Comparison of ENCODE assay signal across 19 cellular contexts in the genomic region with DNA sequence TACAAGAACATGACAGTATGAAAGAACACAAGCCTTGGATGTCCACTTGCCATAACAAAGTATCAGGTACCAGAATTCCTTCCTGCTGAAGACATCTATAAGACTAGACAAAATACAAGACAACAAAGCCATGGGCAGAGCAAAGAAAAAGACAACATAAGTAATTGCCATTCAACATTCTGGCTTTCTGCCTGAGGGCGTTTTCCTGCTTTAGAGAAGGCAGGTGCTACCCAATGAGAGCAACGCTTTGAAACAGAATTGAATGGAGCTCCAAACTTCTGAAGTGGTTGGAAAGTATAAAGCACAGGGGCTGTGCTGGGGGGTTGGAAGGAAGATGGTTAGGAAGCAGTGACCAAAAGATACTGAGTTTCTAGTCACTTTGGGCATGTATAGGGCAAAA. TPM values are rescaled to one million over a fixed set of nuclear protein-coding genes. Genes with fewer than 3 reads are reported as not detected.
"Had no signal": no experiment of that assay in that cellular context is flagged by ENCODE, and none has a peak within 500 bp of the region (broad histone marks: within the 10 kb centered on the region; RNA-seq: fewer than 3 reads in every experiment).

No MANE protein-coding gene starts in this region.

- H3K27me3 ChIP-seq: heart right ventricle, spleen, thyroid gland had no signal

- H3K27ac ChIP-seq: spleen, thyroid gland had no signal

- H3K4me3 Mint-ChIP-seq: activated CD4-positive, alpha-beta memory T cell treated with anti-CD3 and anti-CD28 coated beads, Interleukin-2, amount 10 ng/mL, durations not matched to agents 7 days and 5 days; activated CD4-positive, alpha-beta T cell treated with anti-CD3 and anti-CD28 coated beads, Interleukin-2, amount 10 ng/mL, durations not matched to agents 24 days and 14 days; activated CD8-positive, alpha-beta memory T cell treated with anti-CD3 and anti-CD28 coated beads, Interleukin-2, amount 10 ng/mL, durations not matched to agents 7 days and 5 days; memory B cell had no signal

- H3K9me3 ChIP-seq: thyroid gland had no signal

- H3K36me3 Mint-ChIP-seq: activated CD8-positive, alpha-beta memory T cell treated with anti-CD3 and anti-CD28 coated beads, Interleukin-2, amount 10 ng/mL, durations not matched to agents 7 days and 5 days had no signal

- H3K27ac Mint-ChIP-seq: activated CD4-positive, alpha-beta memory T cell treated with anti-CD3 and anti-CD28 coated beads, Interleukin-2, amount 10 ng/mL, durations not matched to agents 7 days and 5 days; activated CD4-positive, alpha-beta T cell treated with anti-CD3 and anti-CD28 coated beads, Interleukin-2, amount 10 ng/mL, durations not matched to agents 24 days and 14 days; activated CD8-positive, alpha-beta memory T cell treated with anti-CD3 and anti-CD28 coated beads, Interleukin-2, amount 10 ng/mL, durations not matched to agents 7 days and 5 days; activated naive CD4-positive, alpha-beta T cell treated with anti-CD3 and anti-CD28 coated beads, Interleukin-2, amount 50 U/mL, for 72 hours; memory B cell had no signal

- H3K27me3 Mint-ChIP-seq: activated CD8-positive, alpha-beta memory T cell treated with anti-CD3 and anti-CD28 coated beads, Interleukin-2, amount 10 ng/mL, durations not matched to agents 7 days and 5 days; memory B cell had no signal

- H3K9me3 Mint-ChIP-seq: activated CD4-positive, alpha-beta memory T cell treated with anti-CD3 and anti-CD28 coated beads, Interleukin-2, amount 10 ng/mL, durations not matched to agents 7 days and 5 days had no signal

- DNase-seq: activated CD4-positive, alpha-beta memory T cell treated with anti-CD3 and anti-CD28 coated beads, Interleukin-2, amount 10 ng/mL, durations not matched to agents 7 days and 5 days; activated CD4-positive, alpha-beta T cell treated with anti-CD3 and anti-CD28 coated beads, Interleukin-2, amount 10 ng/mL, durations not matched to agents 24 days and 14 days; activated CD8-positive, alpha-beta memory T cell treated with anti-CD3 and anti-CD28 coated beads, Interleukin-2, amount 10 ng/mL, durations not matched to agents 7 days and 5 days; activated gamma-delta T cell; activated T-cell treated with anti-CD3 and anti-CD28 coated beads for 4 hours; central memory CD4-positive, alpha-beta T cell; dermis blood vessel endothelial cell; effector CD8-positive, alpha-beta T cell; heart right ventricle; left colon; nucleus accumbens; spleen; stimulated activated CD4-positive, alpha-beta T cell treated with anti-CD3 and anti-CD28 coated beads, Interleukin-4, amount 100 ng/mL, for 1 hour; stimulated activated naive CD4-positive, alpha-beta T cell treated with Interleukin-2 at 50 U/mL for 16 hours; thyroid gland had no signal

- H3K4me1 ChIP-seq: spleen, thyroid gland had no signal

- ATAC-seq: activated CD4-positive, CD25-positive, alpha-beta regulatory T cell treated with anti-CD3 and anti-CD28 coated beads, Interleukin-2, amount 50 U/mL, for 24 hours; activated CD8-positive, alpha-beta memory T cell treated with anti-CD3 and anti-CD28 coated beads, Interleukin-2, amount 10 ng/mL, durations not matched to agents 7 days and 5 days; activated naive CD4-positive, alpha-beta T cell treated with anti-CD3 and anti-CD28 coated beads, Interleukin-2, amount 50 U/mL, for 72 hours; heart right ventricle; left colon; sciatic nerve had no signal

- H3K4me3 ChIP-seq: heart right ventricle, spleen, thyroid gland had no signal

- H3K4me1 Mint-ChIP-seq: activated CD4-positive, alpha-beta memory T cell treated with anti-CD3 and anti-CD28 coated beads, Interleukin-2, amount 10 ng/mL, durations not matched to agents 7 days and 5 days; activated CD4-positive, alpha-beta T cell treated with anti-CD3 and anti-CD28 coated beads, Interleukin-2, amount 10 ng/mL, durations not matched to agents 24 days and 14 days; activated CD8-positive, alpha-beta memory T cell treated with anti-CD3 and anti-CD28 coated beads, Interleukin-2, amount 10 ng/mL, durations not matched to agents 7 days and 5 days; memory B cell had no signal

RNA-seq across cellular contexts. Expression of gene PDE5A, which starts 30.1 kb away (rescaled TPM):
- total RNA-seq: activated CD4-positive, alpha-beta T cell treated with anti-CD3 and anti-CD28 coated beads, Interleukin-2, amount 10 ng/mL, durations not matched to agents 24 days and 14 days had no signal
